In genomic region chr19:48624067-48624594, GRCh38 we compare ENCODE assay signal across 8 cellular contexts. TPM values are rescaled to one million over a fixed set of nuclear protein-coding genes. Genes with fewer than 3 reads are reported as not detected.
DNase-seq lines count a peak whose midpoint lies in the region; ATAC-seq and TF ChIP-seq lines count a peak whose summit lies in the region.

No MANE protein-coding gene starts in this region.

- peak overlapping the region; percentile 93 for H3K27ac Mint-ChIP-seq in activated CD8-positive, alpha-beta memory T cell treated with anti-CD3 and anti-CD28 coated beads, Interleukin-2, amount 10 ng/mL, durations not matched to agents 7 days and 5 days
- peak overlapping the region; percentile 73 for H3K27ac Mint-ChIP-seq in memory B cell

- no peak for TF ChIP-seq CTCF in AG04449 (IDR thresholded peaks at IDR 0.05; ENCODE audit: insufficient read depth, low read length, missing control alignments)

- H3K36me3 ChIP-seq in effector memory CD4-positive, alpha-beta T cell (ENCODE audit: control insufficient read depth, insufficient read depth, low read length): no peaks in the 10 kb centered on the region

- no peaks in the 10 kb centered on the region for H3K9me3 ChIP-seq in effector memory CD4-positive, alpha-beta T cell (ENCODE audit: control insufficient read depth, low read length)

- no peaks in the 10 kb centered on the region for H3K27me3 ChIP-seq in effector memory CD4-positive, alpha-beta T cell (replicated peaks; ENCODE audit: control insufficient read depth, insufficient read depth, low read length, poor library complexity, severe bottlenecking)

- CTCF ChIA-PET in AG04449 (lab: Yijun Ruan, JAX): interaction anchor here (1.0 to 1.2 kb wide), 3 partner anchors 10 to 134 kb away, joined by 3 to 4 read pairs (median 3); no protein-coding TSS in a partner anchor
- CTCF ChIA-PET in activated CD8-positive, alpha-beta memory T cell treated with anti-CD3 and anti-CD28 coated beads, Interleukin-2, amount 10 ng/mL, durations not matched to agents 7 days and 5 days (lab: Charles Lee): interaction anchor here (0.7 to 1.7 kb wide), 4 partner anchors 9 to 40 kb away, joined by 3 to 5 read pairs (median 4); partner anchors contain the start of gene CA11

- DNase-seq in AG04449 (ENCODE audit: low read depth, low spot score) (peak; percentile 71), NCI-H69 (lab: John Stamatoyannopoulos, UW) (peak; percentile 99), memory B cell (ENCODE audit: low spot score in 2 of 2) (peak; percentile 81 to 92)
- DNase-seq in activated CD8-positive, alpha-beta memory T cell treated with anti-CD3 and anti-CD28 coated beads, Interleukin-2, amount 10 ng/mL, durations not matched to agents 7 days and 5 days: peak; percentile 99
- DNase-seq in effector memory CD4-positive, alpha-beta T cell: peak; percentile 84 to 91 (median 88)
- DNase-seq in stimulated activated CD4-positive, alpha-beta T cell treated with anti-CD3 and anti-CD28 coated beads, TNF-alpha, amount 100 ng/mL, for 48 hours (ENCODE audit: low read depth in 3 of 3): peak; percentile 95 to 99 (median 96)

- H3K9me3 Mint-ChIP-seq in activated CD8-positive, alpha-beta memory T cell treated with anti-CD3 and anti-CD28 coated beads, Interleukin-2, amount 10 ng/mL, durations not matched to agents 7 days and 5 days (ENCODE audit: low read depth): no peaks in the 10 kb centered on the region
- no peaks in the 10 kb centered on the region for H3K9me3 Mint-ChIP-seq in memory B cell

- peaks cover 60% of the 10 kb centered on the region for H3K4me1 Mint-ChIP-seq in activated CD8-positive, alpha-beta memory T cell treated with anti-CD3 and anti-CD28 coated beads, Interleukin-2, amount 10 ng/mL, durations not matched to agents 7 days and 5 days
- H3K4me1 Mint-ChIP-seq in memory B cell: peaks cover 31% of the 10 kb centered on the region

- H3K4me1 ChIP-seq in effector memory CD4-positive, alpha-beta T cell (ENCODE audit: control insufficient read depth, insufficient read depth, low read length, poor library complexity, severe bottlenecking): peaks cover 22% of the 10 kb centered on the region

- H3K27ac ChIP-seq in effector memory CD4-positive, alpha-beta T cell (ENCODE audit: insufficient read depth, low read length, poor library complexity, severe bottlenecking): peak overlapping the region; percentile 58

- POLR2A ChIA-PET in AG04449 (lab: Yijun Ruan, JAX): interaction anchor here (0.7 to 1.3 kb wide), 5 partner anchors 9 to 179 kb away, joined by 3 to 17 read pairs (median 4); partner anchors contain the start of gene DBP

- ATAC-seq in GM19025 (IDR thresholded peaks at IDR 0.05; ENCODE audit: low read depth, unreplicated experiment) (peak; percentile 49), HG03280 (IDR thresholded peaks at IDR 0.05; ENCODE audit: unreplicated experiment) (peak; percentile 65), memory B cell (ENCODE audit: low read depth) (peak; percentile 75)
- ATAC-seq in activated CD8-positive, alpha-beta memory T cell treated with anti-CD3 and anti-CD28 coated beads, Interleukin-2, amount 10 ng/mL, durations not matched to agents 7 days and 5 days: peak; percentile 87

- peak overlapping the region; percentile 75 for H3K4me3 Mint-ChIP-seq in activated CD8-positive, alpha-beta memory T cell treated with anti-CD3 and anti-CD28 coated beads, Interleukin-2, amount 10 ng/mL, durations not matched to agents 7 days and 5 days
- H3K4me3 Mint-ChIP-seq in memory B cell: peak overlapping the region; percentile 87

- H3K27me3 Mint-ChIP-seq in activated CD8-positive, alpha-beta memory T cell treated with anti-CD3 and anti-CD28 coated beads, Interleukin-2, amount 10 ng/mL, durations not matched to agents 7 days and 5 days: no peaks in the 10 kb centered on the region
- no peaks in the 10 kb centered on the region for H3K27me3 Mint-ChIP-seq in memory B cell

- peak overlapping the region; percentile 70 for H3K4me3 ChIP-seq in AG04449 (ENCODE audit: low read depth, low read length)
- H3K4me3 ChIP-seq in effector memory CD4-positive, alpha-beta T cell (ENCODE audit: insufficient read depth, low read depth, low read length, poor library complexity, severe bottlenecking): peak overlapping the region; percentile 39

- H3K36me3 Mint-ChIP-seq in activated CD8-positive, alpha-beta memory T cell treated with anti-CD3 and anti-CD28 coated beads, Interleukin-2, amount 10 ng/mL, durations not matched to agents 7 days and 5 days: peaks cover 25% of the 10 kb centered on the region
- H3K36me3 Mint-ChIP-seq in memory B cell: peaks cover 15% of the 10 kb centered on the region

RNA-seq across cellular contexts. Expression of gene SPHK2, which starts 4.8 kb away (rescaled TPM):
- total RNA-seq in activated CD8-positive, alpha-beta memory T cell treated with anti-CD3 and anti-CD28 coated beads, Interleukin-2, amount 10 ng/mL, durations not matched to agents 7 days and 5 days: 10 to 100 TPM; 37.3 to 43.4 TPM

RNA-seq across cellular contexts. Expression of gene RPL18, which starts 5.2 kb away (rescaled TPM):
- 1,000 to 10,000 TPM; 1,413 to 1,465 TPM for total RNA-seq in activated CD8-positive, alpha-beta memory T cell treated with anti-CD3 and anti-CD28 coated beads, Interleukin-2, amount 10 ng/mL, durations not matched to agents 7 days and 5 days

RNA-seq across cellular contexts. Expression of gene FAM83E, which starts 9.3 kb away (rescaled TPM):
- total RNA-seq in activated CD8-positive, alpha-beta memory T cell treated with anti-CD3 and anti-CD28 coated beads, Interleukin-2, amount 10 ng/mL, durations not matched to agents 7 days and 5 days: 1 to 10 TPM; 2.8 to 4.1 TPM

RNA-seq across cellular contexts. Expression of gene DBP, which starts 13.0 kb away (rescaled TPM):
- 10 to 100 TPM; 11.3 to 18.0 TPM for total RNA-seq in activated CD8-positive, alpha-beta memory T cell treated with anti-CD3 and anti-CD28 coated beads, Interleukin-2, amount 10 ng/mL, durations not matched to agents 7 days and 5 days

RNA-seq across cellular contexts. Expression of gene SPACA4, which starts 17.6 kb away (rescaled TPM):
- not detected for total RNA-seq in activated CD8-positive, alpha-beta memory T cell treated with anti-CD3 and anti-CD28 coated beads, Interleukin-2, amount 10 ng/mL, durations not matched to agents 7 days and 5 days

Comparison
In these comparisons a context has a peak if more than half of its experiments do, and no peak if none do; other contexts are left out.
1. Peak in every context shown above with its lines: DNase-seq, ATAC-seq, H3K4me3 ChIP-seq and H3K27ac ChIP-seq.